In the genomic region with DNA sequence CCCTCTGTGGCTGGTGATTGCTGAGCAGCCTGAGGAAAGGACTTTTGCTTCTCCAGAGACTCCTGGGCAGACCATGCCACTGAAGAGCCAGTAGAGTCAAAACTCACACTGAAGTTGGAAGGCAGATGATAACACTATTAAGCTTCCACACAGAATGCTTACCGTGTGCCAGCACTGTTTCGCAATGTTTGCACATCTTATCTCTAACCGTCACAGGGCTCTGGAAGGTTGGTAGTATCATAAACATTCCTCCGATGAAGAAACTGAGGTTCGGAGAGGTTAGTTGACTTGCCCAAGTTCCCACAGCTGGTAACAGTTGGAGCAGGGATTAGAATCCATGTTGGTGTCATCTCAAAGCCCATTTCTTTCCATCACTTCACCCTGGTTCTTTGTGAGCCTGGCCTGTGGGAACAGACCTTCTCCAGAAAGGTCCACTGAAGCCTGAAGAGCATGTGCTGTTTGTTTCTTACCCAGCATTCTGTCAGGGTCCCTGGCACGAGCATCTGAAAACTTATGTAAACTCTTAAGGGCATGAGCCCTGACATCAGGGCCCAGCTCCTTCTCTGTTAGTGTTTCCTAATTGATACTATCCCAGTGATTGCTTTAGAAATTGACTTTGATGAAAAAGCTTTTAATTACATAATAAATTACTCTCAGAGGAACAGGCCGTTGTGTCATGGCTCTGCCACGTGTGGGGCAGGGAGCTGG, we compare ENCODE assay signal across 1 cellular context.
A peak's percentile ranks its signal among the peaks of the same experiment; 100 is the strongest.
TF ChIP-seq lines count a peak whose summit lies in the region.

No MANE protein-coding gene starts in this region.

TF ChIP-seq in HepG2, 621 proteins besides CTCF, POLR2A, EP300 and RAD21 (continued from another document):
- TF ChIP-seq, protein P1, sequence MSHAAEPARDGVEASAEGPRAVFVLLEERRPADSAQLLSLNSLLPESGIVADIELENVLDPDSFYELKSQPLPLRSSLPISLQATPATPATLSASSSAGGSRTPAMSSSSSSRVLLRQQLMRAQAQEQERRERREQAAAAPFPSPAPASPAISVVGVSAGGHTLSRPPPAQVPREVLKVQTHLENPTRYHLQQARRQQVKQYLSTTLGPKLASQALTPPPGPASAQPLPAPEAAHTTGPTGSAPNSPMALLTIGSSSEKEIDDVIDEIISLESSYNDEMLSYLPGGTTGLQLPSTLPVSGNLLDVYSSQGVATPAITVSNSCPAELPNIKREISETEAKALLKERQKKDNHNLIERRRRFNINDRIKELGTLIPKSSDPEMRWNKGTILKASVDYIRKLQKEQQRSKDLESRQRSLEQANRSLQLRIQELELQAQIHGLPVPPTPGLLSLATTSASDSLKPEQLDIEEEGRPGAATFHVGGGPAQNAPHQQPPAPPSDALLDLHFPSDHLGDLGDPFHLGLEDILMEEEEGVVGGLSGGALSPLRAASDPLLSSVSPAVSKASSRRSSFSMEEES (CRISPR knock-in tag; IDR thresholded peaks at IDR 0.05): peak; percentile 63; the same call in 1 of the 2 replicates
- TF ChIP-seq ZNF331 (CRISPR knock-in tag; IDR thresholded peaks at IDR 0.05) (peak; percentile 48; the same call in 1 of the 2 replicates), KDM3A (CRISPR knock-in tag; IDR thresholded peaks at IDR 0.05; ENCODE audit: low read depth) (no peak), NFIC (IDR thresholded peaks at IDR 0.05; ENCODE audit: low read length) (no peak), FOXA3 (CRISPR knock-in tag; IDR thresholded peaks at IDR 0.05) (peak; percentile 88), KAT7 (CRISPR knock-in tag; IDR thresholded peaks at IDR 0.05; ENCODE audit: borderline replicate concordance) (no peak), STAG1 (CRISPR knock-in tag; IDR thresholded peaks at IDR 0.05) (no peak), RXRB (CRISPR knock-in tag; IDR thresholded peaks at IDR 0.05; ENCODE audit: borderline replicate concordance) (peak; percentile 14; the same call in 1 of the 2 replicates), FOXO1 (CRISPR knock-in tag; IDR thresholded peaks at IDR 0.05) (0 out of 2 replicates have a peak, but pooled peaks have one; percentile 22), POLR2AphosphoS5 (IDR thresholded peaks at IDR 0.05; ENCODE audit: low read depth, low read length) (no peak), HDAC2 (CRISPR knock-in tag; IDR thresholded peaks at IDR 0.05) (peak; percentile 40; the same call in 1 of the 2 replicates), GATA4 (IDR thresholded peaks at IDR 0.05; ENCODE audit: borderline replicate concordance, low read depth) (0 out of 2 replicates have a peak, but pooled peaks have one; percentile 54), GATAD2A (CRISPR knock-in tag; IDR thresholded peaks at IDR 0.05) (peak; percentile 72), SOX13 (IDR thresholded peaks at IDR 0.05) (no peak), SOX13 (CRISPR knock-in tag; conservative IDR thresholded peaks at IDR 0.05 in 1 of 2, IDR thresholded peaks at IDR 0.05 in 1 of 2) (peak in 1 of 2 experiments; percentile 62; a peak in 1 of 4 replicates), ZFX (CRISPR knock-in tag; IDR thresholded peaks at IDR 0.05; ENCODE audit: low read depth) (no peak), FOXP1 (IDR thresholded peaks at IDR 0.05) (no peak), FOXP1 (CRISPR knock-in tag; IDR thresholded peaks at IDR 0.05) (peak; percentile 6; the same call in 1 of the 2 replicates), BCL6 (CRISPR knock-in tag; IDR thresholded peaks at IDR 0.05) (peak; percentile 47; the same call in 1 of the 2 replicates), ZNF644 (CRISPR knock-in tag; IDR thresholded peaks at IDR 0.05; ENCODE audit: low read depth) (0 out of 2 replicates have a peak, but pooled peaks have one; percentile 54), CEBPG (CRISPR knock-in tag; IDR thresholded peaks at IDR 0.05) (peak; percentile 92), ZNF747 (CRISPR knock-in tag; IDR thresholded peaks at IDR 0.05; ENCODE audit: borderline replicate concordance) (no peak), HMG20A (CRISPR knock-in tag; IDR thresholded peaks at IDR 0.05; ENCODE audit: borderline replicate concordance) (peak; percentile 66; the same call in 1 of the 2 replicates), TEAD3 (CRISPR knock-in tag; optimal IDR thresholded peaks at IDR 0.05; ENCODE audit: borderline replicate concordance) (peak; percentile 20), KMT2B (CRISPR knock-in tag; IDR thresholded peaks at IDR 0.05) (no peak), PAF1 (CRISPR knock-in tag; IDR thresholded peaks at IDR 0.05) (no peak), ZNF768 (CRISPR knock-in tag; IDR thresholded peaks at IDR 0.05) (peak; percentile 18; the same call in 1 of the 2 replicates), FOXK1 (CRISPR knock-in tag; IDR thresholded peaks at IDR 0.05; ENCODE audit: borderline replicate concordance, low read depth) (no peak), ZNF589 (CRISPR knock-in tag; conservative IDR thresholded peaks at IDR 0.05) (no peak), ELF3 (CRISPR knock-in tag; IDR thresholded peaks at IDR 0.05) (no peak), FOXA1 (IDR thresholded peaks at IDR 0.05) (no peak), FOXA1 (CRISPR knock-in tag; IDR thresholded peaks at IDR 0.05) (peak; percentile 88)
- TF ChIP-seq, protein P2, sequence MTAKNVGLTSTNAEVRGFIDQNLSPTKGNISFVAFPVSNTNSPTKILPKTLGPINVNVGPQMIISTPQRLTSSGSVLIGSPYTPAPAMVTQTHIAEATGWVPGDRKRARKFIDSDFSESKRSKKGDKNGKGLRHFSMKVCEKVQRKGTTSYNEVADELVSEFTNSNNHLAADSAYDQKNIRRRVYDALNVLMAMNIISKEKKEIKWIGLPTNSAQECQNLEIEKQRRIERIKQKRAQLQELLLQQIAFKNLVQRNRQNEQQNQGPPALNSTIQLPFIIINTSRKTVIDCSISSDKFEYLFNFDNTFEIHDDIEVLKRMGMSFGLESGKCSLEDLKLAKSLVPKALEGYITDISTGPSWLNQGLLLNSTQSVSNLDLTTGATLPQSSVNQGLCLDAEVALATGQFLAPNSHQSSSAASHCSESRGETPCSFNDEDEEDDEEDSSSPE (CRISPR knock-in tag; IDR thresholded peaks at IDR 0.05): no peak
- TF ChIP-seq, protein P3, sequence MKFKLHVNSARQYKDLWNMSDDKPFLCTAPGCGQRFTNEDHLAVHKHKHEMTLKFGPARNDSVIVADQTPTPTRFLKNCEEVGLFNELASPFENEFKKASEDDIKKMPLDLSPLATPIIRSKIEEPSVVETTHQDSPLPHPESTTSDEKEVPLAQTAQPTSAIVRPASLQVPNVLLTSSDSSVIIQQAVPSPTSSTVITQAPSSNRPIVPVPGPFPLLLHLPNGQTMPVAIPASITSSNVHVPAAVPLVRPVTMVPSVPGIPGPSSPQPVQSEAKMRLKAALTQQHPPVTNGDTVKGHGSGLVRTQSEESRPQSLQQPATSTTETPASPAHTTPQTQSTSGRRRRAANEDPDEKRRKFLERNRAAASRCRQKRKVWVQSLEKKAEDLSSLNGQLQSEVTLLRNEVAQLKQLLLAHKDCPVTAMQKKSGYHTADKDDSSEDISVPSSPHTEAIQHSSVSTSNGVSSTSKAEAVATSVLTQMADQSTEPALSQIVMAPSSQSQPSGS (CRISPR knock-in tag; IDR thresholded peaks at IDR 0.05): no peak
- TF ChIP-seq, protein P4, sequence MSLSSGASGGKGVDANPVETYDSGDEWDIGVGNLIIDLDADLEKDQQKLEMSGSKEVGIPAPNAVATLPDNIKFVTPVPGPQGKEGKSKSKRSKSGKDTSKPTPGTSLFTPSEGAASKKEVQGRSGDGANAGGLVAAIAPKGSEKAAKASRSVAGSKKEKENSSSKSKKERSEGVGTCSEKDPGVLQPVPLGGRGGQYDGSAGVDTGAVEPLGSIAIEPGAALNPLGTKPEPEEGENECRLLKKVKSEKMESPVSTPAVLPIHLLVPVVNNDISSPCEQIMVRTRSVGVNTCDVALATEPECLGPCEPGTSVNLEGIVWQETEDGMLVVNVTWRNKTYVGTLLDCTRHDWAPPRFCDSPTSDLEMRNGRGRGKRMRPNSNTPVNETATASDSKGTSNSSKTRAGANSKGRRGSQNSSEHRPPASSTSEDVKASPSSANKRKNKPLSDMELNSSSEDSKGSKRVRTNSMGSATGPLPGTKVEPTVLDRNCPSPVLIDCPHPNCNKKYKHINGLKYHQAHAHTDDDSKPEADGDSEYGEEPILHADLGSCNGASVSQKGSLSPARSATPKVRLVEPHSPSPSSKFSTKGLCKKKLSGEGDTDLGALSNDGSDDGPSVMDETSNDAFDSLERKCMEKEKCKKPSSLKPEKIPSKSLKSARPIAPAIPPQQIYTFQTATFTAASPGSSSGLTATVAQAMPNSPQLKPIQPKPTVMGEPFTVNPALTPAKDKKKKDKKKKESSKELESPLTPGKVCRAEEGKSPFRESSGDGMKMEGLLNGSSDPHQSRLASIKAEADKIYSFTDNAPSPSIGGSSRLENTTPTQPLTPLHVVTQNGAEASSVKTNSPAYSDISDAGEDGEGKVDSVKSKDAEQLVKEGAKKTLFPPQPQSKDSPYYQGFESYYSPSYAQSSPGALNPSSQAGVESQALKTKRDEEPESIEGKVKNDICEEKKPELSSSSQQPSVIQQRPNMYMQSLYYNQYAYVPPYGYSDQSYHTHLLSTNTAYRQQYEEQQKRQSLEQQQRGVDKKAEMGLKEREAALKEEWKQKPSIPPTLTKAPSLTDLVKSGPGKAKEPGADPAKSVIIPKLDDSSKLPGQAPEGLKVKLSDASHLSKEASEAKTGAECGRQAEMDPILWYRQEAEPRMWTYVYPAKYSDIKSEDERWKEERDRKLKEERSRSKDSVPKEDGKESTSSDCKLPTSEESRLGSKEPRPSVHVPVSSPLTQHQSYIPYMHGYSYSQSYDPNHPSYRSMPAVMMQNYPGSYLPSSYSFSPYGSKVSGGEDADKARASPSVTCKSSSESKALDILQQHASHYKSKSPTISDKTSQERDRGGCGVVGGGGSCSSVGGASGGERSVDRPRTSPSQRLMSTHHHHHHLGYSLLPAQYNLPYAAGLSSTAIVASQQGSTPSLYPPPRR (CRISPR knock-in tag; IDR thresholded peaks at IDR 0.05; ENCODE audit: borderline replicate concordance): no peak
- TF ChIP-seq, protein P5, sequence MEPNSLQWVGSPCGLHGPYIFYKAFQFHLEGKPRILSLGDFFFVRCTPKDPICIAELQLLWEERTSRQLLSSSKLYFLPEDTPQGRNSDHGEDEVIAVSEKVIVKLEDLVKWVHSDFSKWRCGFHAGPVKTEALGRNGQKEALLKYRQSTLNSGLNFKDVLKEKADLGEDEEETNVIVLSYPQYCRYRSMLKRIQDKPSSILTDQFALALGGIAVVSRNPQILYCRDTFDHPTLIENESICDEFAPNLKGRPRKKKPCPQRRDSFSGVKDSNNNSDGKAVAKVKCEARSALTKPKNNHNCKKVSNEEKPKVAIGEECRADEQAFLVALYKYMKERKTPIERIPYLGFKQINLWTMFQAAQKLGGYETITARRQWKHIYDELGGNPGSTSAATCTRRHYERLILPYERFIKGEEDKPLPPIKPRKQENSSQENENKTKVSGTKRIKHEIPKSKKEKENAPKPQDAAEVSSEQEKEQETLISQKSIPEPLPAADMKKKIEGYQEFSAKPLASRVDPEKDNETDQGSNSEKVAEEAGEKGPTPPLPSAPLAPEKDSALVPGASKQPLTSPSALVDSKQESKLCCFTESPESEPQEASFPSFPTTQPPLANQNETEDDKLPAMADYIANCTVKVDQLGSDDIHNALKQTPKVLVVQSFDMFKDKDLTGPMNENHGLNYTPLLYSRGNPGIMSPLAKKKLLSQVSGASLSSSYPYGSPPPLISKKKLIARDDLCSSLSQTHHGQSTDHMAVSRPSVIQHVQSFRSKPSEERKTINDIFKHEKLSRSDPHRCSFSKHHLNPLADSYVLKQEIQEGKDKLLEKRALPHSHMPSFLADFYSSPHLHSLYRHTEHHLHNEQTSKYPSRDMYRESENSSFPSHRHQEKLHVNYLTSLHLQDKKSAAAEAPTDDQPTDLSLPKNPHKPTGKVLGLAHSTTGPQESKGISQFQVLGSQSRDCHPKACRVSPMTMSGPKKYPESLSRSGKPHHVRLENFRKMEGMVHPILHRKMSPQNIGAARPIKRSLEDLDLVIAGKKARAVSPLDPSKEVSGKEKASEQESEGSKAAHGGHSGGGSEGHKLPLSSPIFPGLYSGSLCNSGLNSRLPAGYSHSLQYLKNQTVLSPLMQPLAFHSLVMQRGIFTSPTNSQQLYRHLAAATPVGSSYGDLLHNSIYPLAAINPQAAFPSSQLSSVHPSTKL (CRISPR knock-in tag; IDR thresholded peaks at IDR 0.05): peak; percentile 68
